Comparison of ENCODE assay signal across 30 cellular contexts in the genomic region with DNA sequence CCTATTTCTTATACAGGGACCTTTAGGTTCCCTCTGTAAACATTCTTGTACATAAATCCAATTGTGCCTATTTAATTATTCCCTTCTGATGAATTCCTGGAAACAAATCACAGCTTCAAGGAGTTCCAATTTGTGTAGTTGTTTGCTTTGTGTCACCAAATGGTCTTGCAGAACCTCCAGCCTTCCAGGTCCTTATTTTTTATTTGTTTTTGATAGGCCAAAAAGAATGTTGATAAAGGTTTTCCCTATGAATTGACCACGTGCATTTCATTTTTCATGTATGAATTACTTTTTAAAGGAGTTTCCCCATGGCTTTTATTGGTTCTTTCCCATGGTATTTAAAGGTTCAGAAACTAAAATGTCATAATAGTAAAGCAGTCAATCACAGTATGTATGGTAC.
"Had no signal": no experiment of that assay in that cellular context is flagged by ENCODE, and none has a peak within 500 bp of the region (broad histone marks: within the 10 kb centered on the region; RNA-seq: fewer than 3 reads in every experiment).

No MANE protein-coding gene starts in this region.

- H3K4me1 ChIP-seq: adrenal gland, ascending aorta, body of pancreas, breast epithelium, colonic mucosa had no signal

- H3K36me3 ChIP-seq: adrenal gland, brain microvascular endothelial cell, breast epithelium, cardiac muscle cell, colonic mucosa had no signal

- DNase-seq: activated effector memory CD4-positive, alpha-beta T cell treated with anti-CD3 and anti-CD28 coated beads, Interleukin-2, amount 50 U/mL, for 16 hours; activated effector memory CD4-positive, alpha-beta T cell treated with Interleukin-2 at 50 U/mL for 16 hours; activated gamma-delta T cell; activated gamma-delta T cell treated with Interleukin-2 at 50 U/mL for 16 hours; activated naive CD4-positive, alpha-beta T cell; activated naive CD4-positive, alpha-beta T cell treated with anti-CD3 and anti-CD28 coated beads for 36 hours; activated naive CD4-positive, alpha-beta T cell treated with anti-CD3 and anti-CD28 coated beads, Interleukin-2, amount 10 ng/mL, durations not matched to agents 7 days and 5 days; activated naive CD4-positive, alpha-beta T cell treated with anti-CD3 and anti-CD28 coated beads, Interleukin-2, amount 50 U/mL, for 16 hours; activated naive CD4-positive, alpha-beta T cell treated with Interleukin-2 at 50 U/mL for 16 hours; activated naive CD8-positive, alpha-beta T cell treated with anti-CD3 and anti-CD28 coated beads for 36 hours; activated naive CD8-positive, alpha-beta T cell treated with anti-CD3 and anti-CD28 coated beads, Interleukin-2, amount 10 ng/mL, durations not matched to agents 7 days and 5 days; activated naive CD8-positive, alpha-beta T cell treated with anti-CD3 and anti-CD28 coated beads, Interleukin-2, amount 50 U/mL, for 24 hours; activated T-cell treated with anti-CD3 and anti-CD28 coated beads, Interleukin-2, amount 50 U/mL, for 4 hours; activated T-cell treated with anti-CD3 and anti-CD28 coated beads, Interleukin-2, amount 50 U/mL, for 48 hours; activated T-cell treated with anti-CD3 and anti-CD28 coated beads, Interleukin-2, amount 50 U/mL, for 72 hours; adrenal gland; amniotic stem cell; amygdala; anterior cingulate cortex; body of pancreas; brain microvascular endothelial cell; caudate nucleus; central memory CD4-positive, alpha-beta T cell; cerebellar nuclear complex; colonic mucosa had no signal

- H3K27ac ChIP-seq: adrenal gland, ascending aorta, body of pancreas, brain microvascular endothelial cell, breast epithelium, cardiac muscle cell, colonic mucosa had no signal

- ATAC-seq: activated naive CD4-positive, alpha-beta T cell treated with anti-CD3 and anti-CD28 coated beads, Interleukin-2, amount 50 U/mL, for 72 hours; activated naive CD8-positive, alpha-beta T cell treated with anti-CD3 and anti-CD28 coated beads, Interleukin-2, amount 50 U/mL, for 24 hours; activated T-cell treated with anti-CD3 and anti-CD28 coated beads, Interleukin-2, amount 50 U/mL, for 4 hours; activated T-cell treated with anti-CD3 and anti-CD28 coated beads, Interleukin-2, amount 50 U/mL, for 72 hours; activated T-helper 17 cell treated with anti-CD3 and anti-CD28 coated beads, Interleukin-2, amount 50 U/mL, for 72 hours; body of pancreas had no signal

- H3K4me3 ChIP-seq: adrenal gland, ascending aorta, body of pancreas, breast epithelium, cardiac muscle cell, colonic mucosa had no signal

- H3K27me3 ChIP-seq: adrenal gland, ascending aorta, body of pancreas, brain microvascular endothelial cell, breast epithelium, cardiac muscle cell, colonic mucosa had no signal

- H3K9me3 ChIP-seq: adrenal gland, ascending aorta, body of pancreas, breast epithelium, colonic mucosa had no signal
